8 cellular contexts compared by ENCODE assay signal in the genomic region with DNA sequence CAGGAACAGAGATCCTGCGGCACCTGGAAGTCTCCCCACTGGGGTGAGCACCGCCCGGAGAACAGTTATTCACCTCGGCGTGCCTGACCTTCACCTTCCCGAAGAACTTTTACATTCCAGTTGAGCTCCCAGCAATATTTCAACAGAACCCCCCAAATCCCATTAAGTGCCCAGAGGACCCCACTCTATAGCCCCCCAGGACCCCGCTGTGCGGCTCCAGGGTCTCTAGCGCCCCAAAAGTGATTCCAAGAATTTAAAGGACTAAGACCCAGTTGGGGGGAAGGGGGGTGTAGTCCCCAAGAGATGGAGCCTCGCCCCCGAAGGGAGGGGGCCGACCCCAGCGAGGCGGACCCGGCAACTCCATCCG. TPM values are rescaled to one million over a fixed set of nuclear protein-coding genes. Genes with fewer than 3 reads are reported as not detected.
DNase-seq lines count a peak whose midpoint lies in the region; ATAC-seq, FAIRE-seq and TF ChIP-seq lines count a peak whose summit lies in the region.

No MANE protein-coding gene starts in this region.

- H3K4me2 ChIP-seq in GM23338 = peak overlapping the region; percentile 95

- 0 out of 2 replicates have a peak, but pooled peaks cover 11% of the 10 kb centered on the region for H3F3A ChIP-seq in GM23338 (replicated peaks; ENCODE audit: low read depth)

- peaks cover 10% of the 10 kb centered on the region; the same call in 2 of the 3 replicates for H3K36me3 Mint-ChIP-seq in GM23338 (ENCODE audit: low read depth)
- peaks cover 6% of the 10 kb centered on the region for H3K36me3 Mint-ChIP-seq in T-helper 17 cell (ENCODE audit: low read depth)

- no peaks in the 10 kb centered on the region for H3K27me3 ChIP-seq in GM23338 (ENCODE audit: insufficient read depth)
- no peaks in the 10 kb centered on the region for H3K27me3 ChIP-seq in gastrocnemius medialis

- no peak for FAIRE-seq in HTR-8/SVneo (lab: Jason Lieb, UNC)

- no peaks in the 10 kb centered on the region; the same call in 2 of the 3 replicates for H3K9me3 Mint-ChIP-seq in GM23338

- intact Hi-C loops in gastrocnemius medialis (cut with DNase I; ENCODE audit: low total_unique reads) = loop anchor here (1.0 to 10.0 kb wide), 6 partner anchors 205 to 888 kb away; a partner anchor contains a TSS

- H3K9me3 ChIP-seq in T-helper 17 cell (ENCODE audit: control insufficient read depth, low read length, poor library complexity, severe bottlenecking) (no peaks in the 10 kb centered on the region), gastrocnemius medialis (no peaks in the 10 kb centered on the region)

- peaks cover 5% of the 10 kb centered on the region; the same call in 1 of the 2 replicates for H4K20me1 ChIP-seq in GM23338 (replicated peaks; ENCODE audit: insufficient read depth)

- TF ChIP-seq CTCF in GM23338 (conservative IDR thresholded peaks at IDR 0.05; ENCODE audit: low read depth in 2 of 2) = 0 out of 4 replicates have a peak, but pooled peaks of 1 of the 2 experiments have one; percentile 4
- no peak for TF ChIP-seq CTCF in gastrocnemius medialis (IDR thresholded peaks at IDR 0.05 in 4 of 5, conservative IDR thresholded peaks at IDR 0.05 in 1 of 5)

- peak overlapping the region; percentile 98 for H3K27ac Mint-ChIP-seq in GM23338
- H3K27ac Mint-ChIP-seq in T-helper 17 cell = peak overlapping the region; percentile 97

- peaks cover 36% of the 10 kb centered on the region for H3K4me1 Mint-ChIP-seq in GM23338
- peaks cover 38% of the 10 kb centered on the region for H3K4me1 Mint-ChIP-seq in T-helper 17 cell

- no peak for TF ChIP-seq POLR2A in gastrocnemius medialis (IDR thresholded peaks at IDR 0.05)

- peak overlapping the region; percentile 94 for H3K4me3 ChIP-seq in GM23338
- peak overlapping the region; percentile 83 to 98 (median 88) for H3K4me3 ChIP-seq in gastrocnemius medialis

- ATAC-seq in GM23338 (no peak), T-helper 17 cell (no peak), gastrocnemius medialis (no peak), HG02678 (IDR thresholded peaks at IDR 0.05; ENCODE audit: unreplicated experiment) (no peak)

- peaks cover 24% of the 10 kb centered on the region for H3K79me2 ChIP-seq in GM23338 (replicated peaks; ENCODE audit: insufficient read depth)

- DNase-seq in GM23338 (ENCODE audit: low spot score) (no peak), T-helper 17 cell (no peak), fibroblast of the conjunctiva (ENCODE audit: low read depth) (peak; percentile 64), gastrocnemius medialis (no peak), HTR-8/SVneo (ENCODE audit: insufficient read length, low spot score) (no peak), SKM-1 (lab: John Stamatoyannopoulos, UW; ENCODE audit: unreplicated experiment) (no peak)
- DNase-seq in activated CD8-positive, alpha-beta memory T cell treated with anti-CD3 and anti-CD28 coated beads, Interleukin-2, amount 50 U/mL, for 4 hours = no peak

- H3K27ac ChIP-seq in GM23338 (ENCODE audit: low read depth) = peak overlapping the region; percentile 78
- peak overlapping the region; percentile 91 to 97 (median 95) for H3K27ac ChIP-seq in gastrocnemius medialis

- peaks cover 15% of the 10 kb centered on the region for H3K27me3 Mint-ChIP-seq in GM23338 (ENCODE audit: insufficient read depth, low read depth, poor library complexity)
- no peaks in the 10 kb centered on the region for H3K27me3 Mint-ChIP-seq in T-helper 17 cell

- no peaks in the 10 kb centered on the region for H3K9me2 ChIP-seq in GM23338 (ENCODE audit: insufficient read depth)

- in situ Hi-C loops in gastrocnemius medialis (cut with MboI; ENCODE audit: low sequenced_read_pairs in 4 of 4) = loop anchor here in 2 of 4 donors (10.0 to 25.0 kb wide), 3 partner anchors 128 to 350 kb away; a partner anchor contains a TSS

- H3K4me1 ChIP-seq in GM23338 (ENCODE audit: insufficient read depth) = peaks cover 36% of the 10 kb centered on the region
- peaks cover 31 to 40% of the 10 kb centered on the region in 2 donors for H3K4me1 ChIP-seq in gastrocnemius medialis

- no peaks in the 10 kb centered on the region for H3K36me3 ChIP-seq in GM23338 (ENCODE audit: insufficient read depth)
- peaks cover 0 to 16% of the 10 kb centered on the region in 2 donors for H3K36me3 ChIP-seq in gastrocnemius medialis

- peak overlapping the region; percentile 95 for H3K4me3 Mint-ChIP-seq in GM23338
- peak overlapping the region; percentile 96 for H3K4me3 Mint-ChIP-seq in T-helper 17 cell

- H2AFZ ChIP-seq in GM23338 = no peak overlapping the region; the same call in 1 of the 2 replicates

TF ChIP-seq in GM23338, 12 proteins besides CTCF, POLR2A, EP300 and RAD21:
- TF ChIP-seq, protein P1, sequence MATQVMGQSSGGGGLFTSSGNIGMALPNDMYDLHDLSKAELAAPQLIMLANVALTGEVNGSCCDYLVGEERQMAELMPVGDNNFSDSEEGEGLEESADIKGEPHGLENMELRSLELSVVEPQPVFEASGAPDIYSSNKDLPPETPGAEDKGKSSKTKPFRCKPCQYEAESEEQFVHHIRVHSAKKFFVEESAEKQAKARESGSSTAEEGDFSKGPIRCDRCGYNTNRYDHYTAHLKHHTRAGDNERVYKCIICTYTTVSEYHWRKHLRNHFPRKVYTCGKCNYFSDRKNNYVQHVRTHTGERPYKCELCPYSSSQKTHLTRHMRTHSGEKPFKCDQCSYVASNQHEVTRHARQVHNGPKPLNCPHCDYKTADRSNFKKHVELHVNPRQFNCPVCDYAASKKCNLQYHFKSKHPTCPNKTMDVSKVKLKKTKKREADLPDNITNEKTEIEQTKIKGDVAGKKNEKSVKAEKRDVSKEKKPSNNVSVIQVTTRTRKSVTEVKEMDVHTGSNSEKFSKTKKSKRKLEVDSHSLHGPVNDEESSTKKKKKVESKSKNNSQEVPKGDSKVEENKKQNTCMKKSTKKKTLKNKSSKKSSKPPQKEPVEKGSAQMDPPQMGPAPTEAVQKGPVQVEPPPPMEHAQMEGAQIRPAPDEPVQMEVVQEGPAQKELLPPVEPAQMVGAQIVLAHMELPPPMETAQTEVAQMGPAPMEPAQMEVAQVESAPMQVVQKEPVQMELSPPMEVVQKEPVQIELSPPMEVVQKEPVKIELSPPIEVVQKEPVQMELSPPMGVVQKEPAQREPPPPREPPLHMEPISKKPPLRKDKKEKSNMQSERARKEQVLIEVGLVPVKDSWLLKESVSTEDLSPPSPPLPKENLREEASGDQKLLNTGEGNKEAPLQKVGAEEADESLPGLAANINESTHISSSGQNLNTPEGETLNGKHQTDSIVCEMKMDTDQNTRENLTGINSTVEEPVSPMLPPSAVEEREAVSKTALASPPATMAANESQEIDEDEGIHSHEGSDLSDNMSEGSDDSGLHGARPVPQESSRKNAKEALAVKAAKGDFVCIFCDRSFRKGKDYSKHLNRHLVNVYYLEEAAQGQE (IDR thresholded peaks at IDR 0.05; ENCODE audit: unreplicated experiment) = no peak
- TF ChIP-seq CREB1 (CRISPR knock-in tag; IDR thresholded peaks at IDR 0.05; ENCODE audit: low read depth) = no peak; the same call in 1 of the 2 replicates
- peak; percentile 17; the same call in 1 of the 2 replicates for TF ChIP-seq POLR2AphosphoS5 (IDR thresholded peaks at IDR 0.05; ENCODE audit: low read depth)
- TF ChIP-seq, protein P2, sequence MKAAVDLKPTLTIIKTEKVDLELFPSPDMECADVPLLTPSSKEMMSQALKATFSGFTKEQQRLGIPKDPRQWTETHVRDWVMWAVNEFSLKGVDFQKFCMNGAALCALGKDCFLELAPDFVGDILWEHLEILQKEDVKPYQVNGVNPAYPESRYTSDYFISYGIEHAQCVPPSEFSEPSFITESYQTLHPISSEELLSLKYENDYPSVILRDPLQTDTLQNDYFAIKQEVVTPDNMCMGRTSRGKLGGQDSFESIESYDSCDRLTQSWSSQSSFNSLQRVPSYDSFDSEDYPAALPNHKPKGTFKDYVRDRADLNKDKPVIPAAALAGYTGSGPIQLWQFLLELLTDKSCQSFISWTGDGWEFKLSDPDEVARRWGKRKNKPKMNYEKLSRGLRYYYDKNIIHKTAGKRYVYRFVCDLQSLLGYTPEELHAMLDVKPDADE (IDR thresholded peaks at IDR 0.05) = no peak
- no peak for TF ChIP-seq EZH2 (IDR thresholded peaks at IDR 0.05; ENCODE audit: low read depth, unreplicated experiment)

RNA-seq across cellular contexts. Expression of a gene that starts 0.5 kb away (rescaled TPM):
- total RNA-seq in GM23338 (2014; rRNA removed; shearing (Covaris generic)) = 42.6 and 57.9 TPM in 2 replicates
- polyA plus RNA-seq in GM23338 (2016; fragmentation: Nextera tagmentation; extraction: Ambion mirVana) = 44.8 and 45.9 TPM in 2 replicates
- total RNA-seq in T-helper 17 cell = 10 to 100 TPM; 53.4 to 55.5 TPM
- total RNA-seq in gastrocnemius medialis = 10 to 100 TPM; 22.6 to 40.3 (median 32.3) TPM

RNA-seq across cellular contexts. Expression of a gene that starts 2.6 kb away (rescaled TPM):
- 46.2 and 56.8 TPM in 2 replicates for total RNA-seq in GM23338 (2014; rRNA removed; shearing (Covaris generic))
- 65.4 and 68.5 TPM in 2 replicates for polyA plus RNA-seq in GM23338 (2016; fragmentation: Nextera tagmentation; extraction: Ambion mirVana)
- total RNA-seq in T-helper 17 cell (1 to 10 TPM in 1 of 2 donors, under 1 TPM in 1; 0.92 to 3.3 TPM), gastrocnemius medialis (100 to 1,000 TPM; 130 to 237 (median 178) TPM)

RNA-seq across cellular contexts. Expression of a gene that starts 16.4 kb away (rescaled TPM):
- total RNA-seq in GM23338 (2014; rRNA removed; shearing (Covaris generic)) = 4.8 and 17.7 TPM in 2 replicates
- 5.1 and 7.5 TPM in 2 replicates for polyA plus RNA-seq in GM23338 (2016; fragmentation: Nextera tagmentation; extraction: Ambion mirVana)
- under 1 TPM in 1 of 2 donors, not detected in 1; 0.35 TPM for total RNA-seq in T-helper 17 cell
- total RNA-seq in gastrocnemius medialis = 100 to 1,000 TPM in 1 of 4 donors, 10 to 100 TPM in 3; 25.9 to 121 (median 70.6) TPM

RNA-seq across cellular contexts. Expression of a gene that starts 30.3 kb away (rescaled TPM):
- total RNA-seq in GM23338 (2014; rRNA removed; shearing (Covaris generic)) = 25.6 and 38.4 TPM in 2 replicates
- polyA plus RNA-seq in GM23338 (2016; fragmentation: Nextera tagmentation; extraction: Ambion mirVana) = 20.7 and 24.6 TPM in 2 replicates
- total RNA-seq in T-helper 17 cell (10 to 100 TPM; 43.8 to 50.3 TPM), gastrocnemius medialis (not detected)

RNA-seq across cellular contexts. Expression of a gene that starts 35.6 kb away (rescaled TPM):
- 1.7 and 1.8 TPM in 2 replicates for total RNA-seq in GM23338 (2014; rRNA removed; shearing (Covaris generic))
- 0.82 and 1.0 TPM in 2 replicates for polyA plus RNA-seq in GM23338 (2016; fragmentation: Nextera tagmentation; extraction: Ambion mirVana)
- total RNA-seq in T-helper 17 cell (10 to 100 TPM; 83.0 to 92.0 TPM), gastrocnemius medialis (1 to 10 TPM in 2 of 4 donors, under 1 TPM in 2; 0.63 to 1.8 (median 0.96) TPM)

Comparison
In these comparisons a context has a peak if more than half of its experiments do, and no peak if none do; other contexts are left out.
1. RNA of a gene that starts 2.6 kb away (total RNA-seq): 130 to 237 TPM in gastrocnemius medialis and 46.2 to 56.8 TPM in GM23338; 0.92 to 3.3 TPM in T-helper 17 cell; every median in the first group is over 10 times any median in the second.